In genomic region chr5:72816297-72817075, GRCh38 we compare ENCODE assay signal across 1 cellular context.
TF ChIP-seq lines count a peak whose summit lies in the region.

Gene TNPO1, plus strand, starts transcription at chr5:72816661. Its CDS starts 77 bp downstream, at chr5:72816738.

TF ChIP-seq in IMR-90, 13 proteins besides CTCF, POLR2A, EP300 and RAD21:
- no peak for TF ChIP-seq MAFK (IDR thresholded peaks at IDR 0.05; ENCODE audit: low read depth, low read length)
- no peak for TF ChIP-seq SMC3 (IDR thresholded peaks at IDR 0.05; ENCODE audit: low read depth, low read length)
- no peak for TF ChIP-seq CHD1 (IDR thresholded peaks at IDR 0.05; ENCODE audit: low read depth, low read length)
- TF ChIP-seq RFX5 (IDR thresholded peaks at IDR 0.05; ENCODE audit: low read depth, low read length), result no peak
- TF ChIP-seq BHLHE40 (IDR thresholded peaks at IDR 0.05; ENCODE audit: low read depth, low read length), result peak; percentile 20; the same call in 1 of the 2 replicates
- TF ChIP-seq MAZ (IDR thresholded peaks at IDR 0.05; ENCODE audit: borderline replicate concordance, low read depth, low read length), result no peak
- TF ChIP-seq MXI1 (IDR thresholded peaks at IDR 0.05; ENCODE audit: borderline replicate concordance, low read depth, low read length), result peak; percentile 66
